In the genomic region with DNA sequence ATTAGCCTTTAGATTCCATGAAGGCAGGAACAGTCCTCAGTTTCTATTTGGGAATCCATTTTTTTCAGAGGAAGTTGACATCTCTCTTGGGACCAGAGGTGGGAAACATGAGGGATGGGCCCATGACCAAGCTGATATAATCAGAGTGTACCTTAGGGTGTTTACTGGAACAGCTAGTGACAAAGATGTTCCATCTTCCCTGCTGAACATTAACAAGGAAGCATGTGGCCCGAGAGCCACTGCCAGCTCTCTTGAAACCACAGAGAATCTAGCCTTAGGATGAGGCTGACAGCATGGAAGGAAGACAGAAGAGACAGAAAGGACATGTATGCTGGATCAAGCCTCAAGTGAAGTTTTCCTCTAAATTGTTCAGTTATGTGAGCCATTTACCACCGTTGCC, we compare ENCODE assay signal across 16 cellular contexts. TPM values are rescaled to one million over a fixed set of nuclear protein-coding genes. Genes with fewer than 3 reads are reported as not detected.
A peak's percentile ranks its signal among the peaks of the same experiment; 100 is the strongest.
DNase-seq lines count a peak whose midpoint lies in the region; ATAC-seq and TF ChIP-seq lines count a peak whose summit lies in the region.
"Had no signal": no experiment of that assay in that cellular context is flagged by ENCODE, and none has a peak within 500 bp of the region (broad histone marks: within the 10 kb centered on the region; RNA-seq: fewer than 3 reads in every experiment).

No MANE protein-coding gene starts in this region.

- no peaks in the 10 kb centered on the region for H3K9me3 ChIP-seq in esophagus squamous epithelium
- no peaks in the 10 kb centered on the region for H3K9me3 ChIP-seq in gastrocnemius medialis
- H3K9me3 ChIP-seq: BLaER1 treated with 17β-estradiol and CSF1 and Interleukin-3, amounts not matched to agents 10 nM and 100 nM; HAP-1 had no signal

- H3K4me1 ChIP-seq in esophagus squamous epithelium (peaks cover 2 to 60% (median 19%) of the 10 kb centered on the region in 3 donors), gastrocnemius medialis (peaks cover 0 to 3% of the 10 kb centered on the region in 2 donors)
- H3K4me1 ChIP-seq: HAP-1 had no signal

- no peak overlapping the region for H3K4me3 Mint-ChIP-seq in activated CD4-positive, alpha-beta T cell treated with anti-CD3 and anti-CD28 coated beads for 36 hours

- ATAC-seq in activated CD4-positive, alpha-beta T cell treated with anti-CD3 and anti-CD28 coated beads for 36 hours, result no peak
- peak; percentile 27 to 75 for ATAC-seq in gastrocnemius medialis

- intact Hi-C loops in activated CD4-positive, alpha-beta T cell treated with anti-CD3 and anti-CD28 coated beads for 36 hours (cut with DNase I, micrococcal nuclease), result no loop called here
- intact Hi-C loops in esophagus squamous epithelium (cut with DNase I), result no loop called here
- intact Hi-C loops in gastrocnemius medialis (cut with DNase I; ENCODE audit: low total_unique reads), result no loop called here

- H3K4me3 ChIP-seq in esophagus squamous epithelium (no peak overlapping the region), gastrocnemius medialis (no peak overlapping the region)
- H3K4me3 ChIP-seq: BLaER1 treated with 17β-estradiol and CSF1 and Interleukin-3, amounts not matched to agents 10 nM and 100 nM; HAP-1 had no signal

- peaks cover 9% of the 10 kb centered on the region for H3K4me1 Mint-ChIP-seq in activated CD4-positive, alpha-beta T cell treated with anti-CD3 and anti-CD28 coated beads for 36 hours

- POLR2A ChIA-PET in activated CD4-positive, alpha-beta T cell treated with anti-CD3 and anti-CD28 coated beads for 36 hours (lab: Charles Lee), result no interaction called here

- in situ Hi-C loops in gastrocnemius medialis (cut with MboI; ENCODE audit: low sequenced_read_pairs in 4 of 4), result no loop called here
- in situ Hi-C loops in KBM-7 (cut with MboI; ENCODE audit: low pct_unique_long_range_greater_than_20kb, low sequenced_read_pairs), result no loop called here

- H3K27me3 ChIP-seq in esophagus squamous epithelium, result peaks cover 0 to 5% (median 0%) of the 10 kb centered on the region in 4 donors
- H3K27me3 ChIP-seq in gastrocnemius medialis, result no peaks in the 10 kb centered on the region
- H3K27me3 ChIP-seq: BLaER1 treated with 17β-estradiol and CSF1 and Interleukin-3, amounts not matched to agents 10 nM and 100 nM had no signal

- TF ChIP-seq CTCF in C4-2B (conservative IDR thresholded peaks at IDR 0.05) (no peak), esophagus squamous epithelium (IDR thresholded peaks at IDR 0.05) (no peak), gastrocnemius medialis (IDR thresholded peaks at IDR 0.05 in 4 of 5, conservative IDR thresholded peaks at IDR 0.05 in 1 of 5) (no peak)

- H3K27ac ChIP-seq in C4-2B (peak overlapping the region; percentile 22; the same call in 1 of the 2 replicates), esophagus squamous epithelium (peak overlapping the region; percentile 53 to 86 (median 81)), gastrocnemius medialis (peak overlapping the region in 1 of 4 donors; percentile 42)
- H3K27ac ChIP-seq: BLaER1 treated with 17β-estradiol and CSF1 and Interleukin-3, amounts not matched to agents 10 nM and 100 nM had no signal

- CTCF ChIA-PET in activated CD4-positive, alpha-beta T cell treated with anti-CD3 and anti-CD28 coated beads for 36 hours (lab: Charles Lee), result interaction anchor here (0.8 to 5.4 kb wide), 3 partner anchors 16 to 36 kb away, joined by 3 to 34 read pairs (median 5); no protein-coding TSS in a partner anchor

- no peaks in the 10 kb centered on the region for H3K27me3 Mint-ChIP-seq in activated CD4-positive, alpha-beta T cell treated with anti-CD3 and anti-CD28 coated beads for 36 hours

- 40 to 46% methylated on average over 2 of the region's 2 CpGs for WGBS in esophagus squamous epithelium, 2 donors

- DNase-seq in activated CD4-positive, alpha-beta T cell treated with anti-CD3 and anti-CD28 coated beads for 36 hours, result no peak
- DNase-seq in activated CD4-positive, alpha-beta T cell treated with anti-CD3 and anti-CD28 coated beads, Interleukin-2, amount 50 U/mL, for 4 hours, result no peak
- DNase-seq in esophagus squamous epithelium (lab: John Stamatoyannopoulos, UW), result no peak
- DNase-seq in gastrocnemius medialis, result no peak
- no peak for DNase-seq in NCI-H128 (lab: John Stamatoyannopoulos, UW; ENCODE audit: unreplicated experiment)
- no peak for DNase-seq in KBM-7
- DNase-seq in NCI-H526 treated with DMSO at 0.1 percent for 48 hours (lab: John Stamatoyannopoulos, UW), result no peak
- DNase-seq: DND-41, NCI-H1436 treated with DMSO at 0.1 percent for 48 hours, NCI-H2081, NCI-H524 had no signal

- peak overlapping the region; percentile 26 for H3K27ac Mint-ChIP-seq in activated CD4-positive, alpha-beta T cell treated with anti-CD3 and anti-CD28 coated beads for 36 hours

- H3K36me3 Mint-ChIP-seq in activated CD4-positive, alpha-beta T cell treated with anti-CD3 and anti-CD28 coated beads for 36 hours (ENCODE audit: low read depth), result no peaks in the 10 kb centered on the region

- TF ChIP-seq POLR2A in esophagus squamous epithelium (IDR thresholded peaks at IDR 0.05) (no peak), gastrocnemius medialis (IDR thresholded peaks at IDR 0.05) (no peak)

- H3K36me3 ChIP-seq in esophagus squamous epithelium (no peaks in the 10 kb centered on the region), gastrocnemius medialis (no peaks in the 10 kb centered on the region)
- H3K36me3 ChIP-seq: BLaER1 treated with 17β-estradiol and CSF1 and Interleukin-3, amounts not matched to agents 10 nM and 100 nM; HAP-1 had no signal

- H3K9me3 Mint-ChIP-seq in activated CD4-positive, alpha-beta T cell treated with anti-CD3 and anti-CD28 coated beads for 36 hours (ENCODE audit: low read depth), result no peaks in the 10 kb centered on the region

RNA-seq across cellular contexts. Expression of gene AQP3, which starts 16.0 kb away (rescaled TPM):
- total RNA-seq in activated CD4-positive, alpha-beta T cell treated with anti-CD3 and anti-CD28 coated beads for 36 hours, result 10 to 100 TPM in 1 of 2 experiments, 1 to 10 TPM in 1; 8.5 to 11.3 TPM
- total RNA-seq in esophagus squamous epithelium (1,000 to 10,000 TPM; 1,484 to 2,988 (median 2,291) TPM), gastrocnemius medialis (10 to 100 TPM in 2 of 4 donors, 1 to 10 TPM in 2; 1.7 to 24.2 (median 13.5) TPM)

RNA-seq across cellular contexts. Expression of gene AQP7, which starts 29.1 kb away (rescaled TPM):
- total RNA-seq in activated CD4-positive, alpha-beta T cell treated with anti-CD3 and anti-CD28 coated beads for 36 hours, result not detected
- total RNA-seq in esophagus squamous epithelium (under 1 TPM in 2 of 4 donors, not detected in 2; 0.15 to 0.57 TPM), gastrocnemius medialis (10 to 100 TPM in 1 of 4 donors, 1 to 10 TPM in 3; 2.1 to 10.7 (median 4.1) TPM)
- total RNA-seq: A172, HT1080 had no signal

RNA-seq across cellular contexts. Expression of gene NOL6, which starts 42.3 kb away (rescaled TPM):
- total RNA-seq in activated CD4-positive, alpha-beta T cell treated with anti-CD3 and anti-CD28 coated beads for 36 hours, result 10 to 100 TPM; 39.0 to 39.4 TPM
- total RNA-seq in esophagus squamous epithelium (10 to 100 TPM; 23.6 to 43.7 (median 38.3) TPM), gastrocnemius medialis (10 to 100 TPM; 18.1 to 36.3 (median 29.1) TPM)

Comparison
In these comparisons a context has a peak if more than half of its experiments do, and no peak if none do; other contexts are left out.
1. RNA of gene AQP3, which starts 16.0 kb away (total RNA-seq): 1,484 to 2,988 TPM in esophagus squamous epithelium; 1.7 to 24.2 TPM in gastrocnemius medialis and 8.5 to 11.3 TPM in activated CD4-positive, alpha-beta T cell treated with anti-CD3 and anti-CD28 coated beads for 36 hours; every median in the first group is over 10 times any median in the second.